Comparison of ENCODE assay signal across 8 cellular contexts in the genomic region with DNA sequence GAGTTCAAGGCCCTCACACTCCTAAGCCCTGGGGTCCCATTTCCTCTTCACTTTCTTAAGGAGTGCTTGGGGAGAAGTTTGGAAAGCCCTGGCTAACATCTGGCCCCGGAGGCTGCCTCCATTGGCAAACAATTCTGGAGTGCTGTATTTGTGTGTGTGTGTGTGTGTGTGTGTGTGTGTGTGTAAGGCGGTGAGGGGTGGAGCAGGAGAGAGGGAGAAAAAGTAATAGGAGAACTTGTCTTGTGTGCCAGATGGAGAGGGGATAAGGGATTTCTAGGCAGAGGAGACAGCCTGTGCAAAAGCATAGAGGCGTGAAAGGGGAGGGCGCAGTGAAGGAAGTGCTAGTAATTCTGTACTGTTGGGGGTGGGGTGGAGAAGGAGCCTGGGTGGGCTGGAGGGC. TPM values are rescaled to one million over a fixed set of nuclear protein-coding genes. Genes with fewer than 3 reads are reported as not detected.
DNase-seq lines count a peak whose midpoint lies in the region; ATAC-seq and TF ChIP-seq lines count a peak whose summit lies in the region.

No MANE protein-coding gene starts in this region.

- H2AFZ ChIP-seq in smooth muscle cell (ENCODE audit: low read depth), result peak overlapping the region; percentile 90

- H3F3A ChIP-seq in smooth muscle cell (ENCODE audit: low read depth), result no peaks in the 10 kb centered on the region

- H3K36me3 ChIP-seq in gastroesophageal sphincter (peaks cover 0 to 10% of the 10 kb centered on the region in 2 donors), smooth muscle cell (ENCODE audit: low read depth) (no peaks in the 10 kb centered on the region)

- H3K27ac ChIP-seq in gastroesophageal sphincter (peak overlapping the region in 3 of 4 donors; percentile 83 to 89 (median 89)), smooth muscle cell (ENCODE audit: low read depth) (no peak overlapping the region), RWPE1 (no peak overlapping the region; the same call in 1 of the 2 replicates)

- no peak overlapping the region for H3K9ac ChIP-seq in smooth muscle cell (ENCODE audit: low read depth)

- intact Hi-C loops in Right ventricle myocardium inferior (cut with DNase I) (no loop called here), cardiac septum (cut with DNase I) (loop anchor here (5.0 kb wide), 1 partner anchor 55 kb away; no protein-coding TSS in a partner anchor)

- H3K27me3 ChIP-seq in gastroesophageal sphincter (no peaks in the 10 kb centered on the region), smooth muscle cell (ENCODE audit: low read depth) (no peaks in the 10 kb centered on the region)

- H3K4me1 Mint-ChIP-seq in T-cell, result peaks cover 29 to 36% (median 34%) of the 10 kb centered on the region in 3 donors

- no peaks in the 10 kb centered on the region for H3K9me3 Mint-ChIP-seq in T-cell

- no peak for TF ChIP-seq POLR2A in gastroesophageal sphincter (IDR thresholded peaks at IDR 0.05)

- no peaks in the 10 kb centered on the region for H3K36me3 Mint-ChIP-seq in T-cell

- H3K79me2 ChIP-seq in smooth muscle cell (ENCODE audit: low read depth), result no peaks in the 10 kb centered on the region

- ATAC-seq in Right ventricle myocardium inferior (peak; percentile 42), T-cell (replicated peaks in 1 of 4) (no peak), gastroesophageal sphincter (peak; percentile 7)

- peak overlapping the region; percentile 84 to 90 (median 85) for H3K4me3 Mint-ChIP-seq in T-cell

- no peaks in the 10 kb centered on the region for H4K20me1 ChIP-seq in smooth muscle cell (ENCODE audit: low read depth)

- no peak for TF ChIP-seq EP300 in gastroesophageal sphincter (IDR thresholded peaks at IDR 0.05)

- CTCF ChIA-PET in T-cell (lab: Charles Lee) (interaction anchor here (0.6 to 2.0 kb wide), 3 partner anchors 17 to 94 kb away, joined by 4 to 24 read pairs (median 5); no protein-coding TSS in a partner anchor), RWPE1 (lab: Yijun Ruan, JAX) (interaction anchor here (0.7 kb wide), 1 partner anchor 856 kb away, joined by 3 read pairs; no protein-coding TSS in a partner anchor)

- H3K4me2 ChIP-seq in smooth muscle cell, result peak overlapping the region; percentile 94

- 11 to 23% methylated on average over 3 to 4 of the region's 4 CpGs for WGBS in gastroesophageal sphincter (ENCODE audit: low coverage in 1 of 2), 2 donors
- WGBS in smooth muscle cell (ENCODE audit: low lambda C conversion rate), result 69% methylated on average over 4 of the region's 4 CpGs

- peak overlapping the region; percentile 0 to 55 for H3K27ac Mint-ChIP-seq in T-cell

- H3K9me3 ChIP-seq in gastroesophageal sphincter (no peaks in the 10 kb centered on the region), smooth muscle cell (replicated peaks; ENCODE audit: low read depth) (no peaks in the 10 kb centered on the region)

- peaks cover 3 to 14% of the 10 kb centered on the region in 2 donors for H3K27me3 Mint-ChIP-seq in T-cell

- TF ChIP-seq CTCF in gastroesophageal sphincter (IDR thresholded peaks at IDR 0.05) (no peak), smooth muscle cell (IDR thresholded peaks at IDR 0.05; ENCODE audit: borderline replicate concordance, insufficient read depth, poor library complexity, severe bottlenecking) (no peak), RWPE1 (conservative IDR thresholded peaks at IDR 0.05; ENCODE audit: low read depth) (no peak)

- H3K4me1 ChIP-seq in gastroesophageal sphincter (peaks cover 0 to 33% (median 10%) of the 10 kb centered on the region in 3 donors), smooth muscle cell (ENCODE audit: low read depth) (peaks cover 5% of the 10 kb centered on the region)

- DNase-seq in Right ventricle myocardium inferior (ENCODE audit: missing footprints) (no peak), cardiac septum (ENCODE audit: low spot score) (no peak), T-cell (no peak), smooth muscle cell (lab: John Stamatoyannopoulos, UW; ENCODE audit: unreplicated experiment) (no peak), dermis blood vessel endothelial cell (no peak), RWPE1 (ENCODE audit: low spot score) (no peak), retina (no peak)

- POLR2A ChIA-PET in T-cell (lab: Charles Lee), result interaction anchor here in 1 of 2 donors (0.7 to 1.0 kb wide), 2 partner anchors 55 to 75 kb away, joined by 4 to 5 read pairs; no protein-coding TSS in a partner anchor
- POLR2A ChIA-PET in RWPE1 (lab: Yijun Ruan, JAX; ENCODE audit: low non-redundant PET), result interaction anchor here (0.5 to 0.6 kb wide), 2 partner anchors 57 to 89 kb away, joined by 3 read pairs; no protein-coding TSS in a partner anchor

- H3K4me3 ChIP-seq in gastroesophageal sphincter (peak overlapping the region in 1 of 2 donors; percentile 91), smooth muscle cell (peak overlapping the region; percentile 78)

RNA-seq across cellular contexts. Expression of gene TRIM62, which starts 0.6 kb away (rescaled TPM):
- 2.3 TPM for total RNA-seq in Right ventricle myocardium inferior
- total RNA-seq in cardiac septum, result 3.5 TPM
- 10 to 100 TPM; 20.3 to 31.8 (median 24.3) TPM for total RNA-seq in T-cell
- total RNA-seq in gastroesophageal sphincter, result 1 to 10 TPM; 4.0 to 9.0 (median 5.5) TPM
- 1.3 TPM in 2 replicates for total RNA-seq in smooth muscle cell
- polyA plus RNA-seq in smooth muscle cell, result 3.6 and 3.9 TPM in 2 replicates
- 2.6 and 4.6 TPM in 2 replicates for total RNA-seq in dermis blood vessel endothelial cell

Comparison
In these comparisons a context has a peak if more than half of its experiments do, and no peak if none do; other contexts are left out.
1. ATAC-seq: peak in Right ventricle myocardium inferior (single experiment) and gastroesophageal sphincter (single experiment); none in T-cell (0 of 4).
2. H3K27ac ChIP-seq: peak in gastroesophageal sphincter (3 of 4); none in smooth muscle cell (single experiment) and RWPE1 (single experiment).